11 cellular contexts compared by ENCODE assay signal in genomic region chr17:27256225-27257030, GRCh38. TPM values are rescaled to one million over a fixed set of nuclear protein-coding genes. Genes with fewer than 3 reads are reported as not detected.
DNase-seq lines count a peak whose midpoint lies in the region; TF ChIP-seq lines count a peak whose summit lies in the region.
"Had no signal": no experiment of that assay in that cellular context is flagged by ENCODE, and none has a peak within 500 bp of the region (broad histone marks: within the 10 kb centered on the region; RNA-seq: fewer than 3 reads in every experiment).

No MANE protein-coding gene starts in this region.

- no peaks in the 10 kb centered on the region for H3K36me3 ChIP-seq in GM23248 (ENCODE audit: low read depth)
- H3K36me3 ChIP-seq in colonic mucosa: no peaks in the 10 kb centered on the region
- H3K36me3 ChIP-seq in liver (ENCODE audit: control insufficient read depth in 4 of 4, insufficient read depth in 3 of 4, low read depth in 1 of 4, low read length in 3 of 4): no peaks in the 10 kb centered on the region

- peak overlapping the region; percentile 37; the same call in 1 of the 2 replicates for H3K9ac ChIP-seq in GM23248
- no peak overlapping the region for H3K9ac ChIP-seq in colonic mucosa (ENCODE audit: low read depth in 2 of 2, low read length in 2 of 2)
- H3K9ac ChIP-seq in liver (ENCODE audit: low read depth in 1 of 2, low read length in 2 of 2): no peak overlapping the region

- no peak overlapping the region for H3K4me2 ChIP-seq in GM23248 (ENCODE audit: unreplicated experiment)

- no peaks in the 10 kb centered on the region for H4K20me1 ChIP-seq in GM23248 (ENCODE audit: insufficient read depth)

- H3K27ac ChIP-seq in GM23248: peak overlapping the region; percentile 67
- peak overlapping the region; percentile 61 for H3K27ac ChIP-seq in colonic mucosa
- H3K27ac ChIP-seq in liver (ENCODE audit: low read depth in 1 of 2, low read length in 2 of 2): peak overlapping the region in 1 of 2 donors; percentile 36

- H3K4me1 ChIP-seq in GM23248 (ENCODE audit: insufficient read depth) (peaks cover 10% of the 10 kb centered on the region; the same call in 1 of the 2 replicates), colonic mucosa (peaks cover 4% of the 10 kb centered on the region), liver (ENCODE audit: control insufficient read depth in 4 of 4, insufficient read depth in 4 of 4, low read length in 3 of 4) (no peaks in the 10 kb centered on the region)

- in situ Hi-C loops in GM23248 (cut with MboI): no loop called here

- H3F3A ChIP-seq in GM23248 (ENCODE audit: insufficient read depth): peaks cover 4% of the 10 kb centered on the region; the same call in 1 of the 2 replicates

- TF ChIP-seq POLR2A in lower leg skin (IDR thresholded peaks at IDR 0.05): no peak

- no peak for TF ChIP-seq RAD21 in liver (IDR thresholded peaks at IDR 0.05)

- DNase-seq in GM23248 (peak; percentile 81), colonic mucosa (no peak), stromal cell of bone marrow (ENCODE audit: low read depth) (peak; percentile 87), kidney glomerular epithelial cell (lab: John Stamatoyannopoulos, UW) (no peak), NCI-H510A treated with DMSO at 0.1 percent for 48 hours (lab: John Stamatoyannopoulos, UW) (no peak), lower leg skin (ENCODE audit: low spot score in 2 of 2) (no peak), mucosa of gallbladder (ENCODE audit: low spot score) (no peak)
- DNase-seq: amniotic stem cell, MM.1S, NCI-H69 had no signal

- H3K4me3 ChIP-seq in GM23248 (no peak overlapping the region), colonic mucosa (no peak overlapping the region), liver (ENCODE audit: low read depth in 1 of 3, low read length in 3 of 3) (no peak overlapping the region), lower leg skin (ENCODE audit: low read depth, poor library complexity, severe bottlenecking) (no peak overlapping the region)

- TF ChIP-seq CTCF in colonic mucosa (IDR thresholded peaks at IDR 0.05) (no peak), liver (IDR thresholded peaks at IDR 0.05; ENCODE audit: low read depth, low read length, missing input control) (no peak), lower leg skin (IDR thresholded peaks at IDR 0.05) (no peak)

- no peaks in the 10 kb centered on the region for H3K9me2 ChIP-seq in GM23248 (ENCODE audit: insufficient read depth)

- intact Hi-C loops in colonic mucosa (cut with DNase I): no loop called here
- intact Hi-C loops in lower leg skin (cut with DNase I; ENCODE audit: low total_unique reads): no loop called here

- H3K27me3 ChIP-seq in GM23248 (replicated peaks; ENCODE audit: insufficient read depth) (no peaks in the 10 kb centered on the region), colonic mucosa (no peaks in the 10 kb centered on the region), liver (ENCODE audit: control insufficient read depth in 4 of 4, insufficient read depth in 4 of 4, low read length in 3 of 4) (no peaks in the 10 kb centered on the region)

- peak overlapping the region; percentile 21; the same call in 1 of the 2 replicates for H2AFZ ChIP-seq in GM23248

- no peaks in the 10 kb centered on the region for H3K9me3 ChIP-seq in GM23248 (ENCODE audit: low read depth)
- no peaks in the 10 kb centered on the region for H3K9me3 ChIP-seq in colonic mucosa
- H3K9me3 ChIP-seq in liver (ENCODE audit: control insufficient read depth in 4 of 4, low read length in 3 of 4): no peaks in the 10 kb centered on the region

- H3K79me2 ChIP-seq in GM23248 (ENCODE audit: insufficient read depth): no peaks in the 10 kb centered on the region

- 54 to 65% methylated on average over 5 of the region's 5 CpGs for WGBS in GM23248 (ENCODE audit: low coverage in 1 of 2, low lambda C conversion rate in 2 of 2, missing lambda C conversion rate in 2 of 2), 2 experiments
- 75% methylated on average over 5 of the region's 5 CpGs for WGBS in liver
- WGBS in lower leg skin, 2 donors: 64 to 65% methylated on average over 5 of the region's 5 CpGs

TF ChIP-seq in liver, 16 proteins besides CTCF, POLR2A, EP300 and RAD21:
- TF ChIP-seq TAF1 (conservative IDR thresholded peaks at IDR 0.05): no peak
- TF ChIP-seq HNF4A (conservative IDR thresholded peaks at IDR 0.05): no peak
- peak; percentile 85 for TF ChIP-seq NR2F2 (IDR thresholded peaks at IDR 0.05)
- no peak for TF ChIP-seq MAX (IDR thresholded peaks at IDR 0.05)
- no peak for TF ChIP-seq YY1 (IDR thresholded peaks at IDR 0.05)
- no peak for TF ChIP-seq SP1 (IDR thresholded peaks at IDR 0.05)
- no peak for TF ChIP-seq GABPA (IDR thresholded peaks at IDR 0.05 in 1 of 2, conservative IDR thresholded peaks at IDR 0.05 in 1 of 2)
- no peak for TF ChIP-seq HNF4G (IDR thresholded peaks at IDR 0.05)
- no peak for TF ChIP-seq JUND (IDR thresholded peaks at IDR 0.05)
- TF ChIP-seq REST (IDR thresholded peaks at IDR 0.05): no peak
- TF ChIP-seq ZBTB33 (IDR thresholded peaks at IDR 0.05): no peak
- no peak for TF ChIP-seq FOXA1 (IDR thresholded peaks at IDR 0.05)
- TF ChIP-seq RXRA (IDR thresholded peaks at IDR 0.05): peak in 1 of 2 donors; percentile 14
- TF ChIP-seq FOXA2 (IDR thresholded peaks at IDR 0.05): no peak
- no peak for TF ChIP-seq ATF3 (IDR thresholded peaks at IDR 0.05)
- TF ChIP-seq EGR1 (IDR thresholded peaks at IDR 0.05; ENCODE audit: low read depth in 2 of 2): no peak

RNA-seq across cellular contexts. Expression of gene WSB1, which starts 37.5 kb away (rescaled TPM):
- total RNA-seq in GM23248 (2014; rRNA removed; shearing (Covaris generic)): 127 and 155 TPM in 2 replicates
- 116 and 135 TPM in 2 replicates for polyA plus RNA-seq in GM23248 (2016; fragmentation: Nextera tagmentation; extraction: Ambion mirVana)
- total RNA-seq in colonic mucosa: 100 to 1,000 TPM in 1 of 2 donors, 10 to 100 TPM in 1; 94.2 to 150 TPM
- total RNA-seq in liver: 10 to 100 TPM; 56.8 to 86.2 TPM
- polyA plus RNA-seq in liver: 10 to 100 TPM; 26.6 to 34.8 TPM
- total RNA-seq in lower leg skin: 100 to 1,000 TPM in 1 of 4 donors, 10 to 100 TPM in 3; 33.1 to 105 (median 55.6) TPM
- total RNA-seq in mucosa of gallbladder: 177 TPM

Comparison
In these comparisons a context has a peak if more than half of its experiments do, and no peak if none do; other contexts are left out.
1. DNase-seq: peak in GM23248 (single experiment) and stromal cell of bone marrow (single experiment); none in colonic mucosa (single experiment), kidney glomerular epithelial cell (single experiment), NCI-H510A treated with DMSO at 0.1 percent for 48 hours (single experiment), lower leg skin (0 of 2) and mucosa of gallbladder (single experiment).